8 cellular contexts compared by ENCODE assay signal in the genomic region with DNA sequence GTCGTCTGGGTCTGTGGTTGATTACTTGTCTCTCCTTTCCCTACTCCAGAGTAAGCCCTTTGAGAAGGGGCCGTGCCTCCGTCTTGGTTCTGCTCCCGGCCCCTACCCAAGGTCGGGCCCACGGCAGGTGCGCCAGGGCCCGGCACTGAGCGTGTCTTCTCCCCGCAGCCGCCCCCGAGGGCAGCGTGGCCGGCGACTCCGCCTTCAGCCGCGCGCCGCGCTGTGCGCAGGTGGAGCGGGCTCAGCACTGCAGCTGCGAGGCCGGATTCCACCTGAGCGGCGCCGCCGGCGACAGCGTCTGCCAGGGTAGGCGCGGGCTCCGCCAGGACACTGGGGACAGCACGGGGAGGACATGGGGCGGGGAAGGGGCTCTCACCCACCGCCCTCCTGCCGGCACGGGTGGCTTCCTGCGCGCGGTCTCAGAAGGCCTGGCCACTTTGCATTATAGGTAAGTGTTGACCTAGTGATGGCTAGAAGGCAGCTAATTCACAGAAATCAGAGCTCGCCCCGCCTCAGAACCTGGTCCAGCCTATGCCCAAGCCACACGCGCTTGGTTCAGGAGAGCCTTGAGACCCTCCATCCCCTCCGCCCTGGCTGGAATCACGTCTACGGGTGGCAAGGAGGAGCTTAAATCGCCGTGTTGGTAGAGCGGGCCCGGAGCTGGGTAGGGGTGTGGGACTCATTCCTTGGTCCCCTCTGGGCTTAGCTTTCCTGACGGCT. TPM values are rescaled to one million over a fixed set of nuclear protein-coding genes. Genes with fewer than 3 reads are reported as not detected.
A peak's percentile ranks its signal among the peaks of the same experiment; 100 is the strongest.
DNase-seq lines count a peak whose midpoint lies in the region; ATAC-seq and TF ChIP-seq lines count a peak whose summit lies in the region.

No MANE protein-coding gene starts in this region.

- H3K9me3 Mint-ChIP-seq in activated T-cell treated with anti-CD3 and anti-CD28 coated beads, Interleukin-2, amount 50 U/mL, for 24 hours = no peaks in the 10 kb centered on the region

- H3K4me3 ChIP-seq in left lung = no peak overlapping the region
- no peak overlapping the region for H3K4me3 ChIP-seq in upper lobe of left lung

- ATAC-seq in left cardiac atrium = peak; percentile 44 to 50
- ATAC-seq in Right ventricle myocardium superior (ENCODE audit: poor library complexity) = no peak
- peak; percentile 81 for ATAC-seq in left lung
- ATAC-seq in upper lobe of left lung (ENCODE audit: low FRiP score in 2 of 2) = peak; percentile 40 to 44
- no peak for ATAC-seq in GM19351 (IDR thresholded peaks at IDR 0.05; ENCODE audit: unreplicated experiment)

- DNase-seq in left cardiac atrium (no peak), Right ventricle myocardium superior (no peak), left lung (peak in 1 of 2 donors; percentile 81), upper lobe of left lung (peak in 1 of 2 donors; percentile 88), GDM1 (lab: John Stamatoyannopoulos, UW) (no peak), HPDE6-E6E7 (ENCODE audit: extremely low spot score) (no peak)
- peak; percentile 82 for DNase-seq in activated T-cell treated with anti-CD3 and anti-CD28 coated beads, Interleukin-2, amount 50 U/mL, for 24 hours

- no peak for TF ChIP-seq CTCF in left lung (IDR thresholded peaks at IDR 0.05)
- TF ChIP-seq CTCF in upper lobe of left lung (IDR thresholded peaks at IDR 0.05) = no peak

- peaks cover 31% of the 10 kb centered on the region for H3K36me3 Mint-ChIP-seq in activated T-cell treated with anti-CD3 and anti-CD28 coated beads, Interleukin-2, amount 50 U/mL, for 24 hours (ENCODE audit: low read depth)

- H3K27me3 ChIP-seq in left lung (peaks cover 14 to 41% of the 10 kb centered on the region in 2 donors), upper lobe of left lung (peaks cover 0 to 8% (median 2%) of the 10 kb centered on the region in 4 donors)

- TF ChIP-seq EP300 in upper lobe of left lung (IDR thresholded peaks at IDR 0.05) = no peak

- H3K27ac ChIP-seq in left lung (no peak overlapping the region), upper lobe of left lung (no peak overlapping the region)

- peaks cover 64% of the 10 kb centered on the region for H3K4me1 Mint-ChIP-seq in activated T-cell treated with anti-CD3 and anti-CD28 coated beads, Interleukin-2, amount 50 U/mL, for 24 hours (ENCODE audit: low read depth)

- no peaks in the 10 kb centered on the region for H3K27me3 Mint-ChIP-seq in activated T-cell treated with anti-CD3 and anti-CD28 coated beads, Interleukin-2, amount 50 U/mL, for 24 hours

- intact Hi-C loops in left cardiac atrium (cut with DNase I) (no loop called here), Right ventricle myocardium superior (cut with DNase I) (no loop called here), left lung (cut with DNase I) (no loop called here)

- peak overlapping the region; percentile 83 for H3K4me3 Mint-ChIP-seq in activated T-cell treated with anti-CD3 and anti-CD28 coated beads, Interleukin-2, amount 50 U/mL, for 24 hours

- H3K9me3 ChIP-seq in left lung = no peaks in the 10 kb centered on the region
- peaks cover 0 to 3% (median 0%) of the 10 kb centered on the region in 4 donors for H3K9me3 ChIP-seq in upper lobe of left lung

- WGBS in upper lobe of left lung, 2 donors = 27 to 46% methylated on average over 11 to 50 of the region's 54 CpGs

- H3K36me3 ChIP-seq in left lung (no peaks in the 10 kb centered on the region), upper lobe of left lung (no peaks in the 10 kb centered on the region)

- peak overlapping the region; percentile 94 for H3K27ac Mint-ChIP-seq in activated T-cell treated with anti-CD3 and anti-CD28 coated beads, Interleukin-2, amount 50 U/mL, for 24 hours

- H3K4me1 ChIP-seq in left lung (no peaks in the 10 kb centered on the region), upper lobe of left lung (peaks cover 0 to 6% (median 0%) of the 10 kb centered on the region in 4 donors)

- no peak for TF ChIP-seq POLR2A in upper lobe of left lung (IDR thresholded peaks at IDR 0.05)

RNA-seq across cellular contexts. Expression of a gene that starts 43.5 kb away (rescaled TPM):
- total RNA-seq in left cardiac atrium = 1 to 10 TPM; 1.1 to 2.3 TPM
- total RNA-seq in Right ventricle myocardium superior = 0.38 TPM
- total RNA-seq in left lung = 1 to 10 TPM; 2.6 to 3.1 TPM
- 1 to 10 TPM in 5 of 6 donors, not detected in 1; 2.0 to 6.9 (median 4.0) TPM for total RNA-seq in upper lobe of left lung

Comparison
In these comparisons a context has a peak if more than half of its experiments do, and no peak if none do; other contexts are left out.
1. ATAC-seq: peak in left cardiac atrium (2 of 2), left lung (single experiment) and upper lobe of left lung (2 of 2); none in Right ventricle myocardium superior (single experiment) and GM19351 (single experiment).